Comparison of ENCODE assay signal across 9 cellular contexts in the genomic region with DNA sequence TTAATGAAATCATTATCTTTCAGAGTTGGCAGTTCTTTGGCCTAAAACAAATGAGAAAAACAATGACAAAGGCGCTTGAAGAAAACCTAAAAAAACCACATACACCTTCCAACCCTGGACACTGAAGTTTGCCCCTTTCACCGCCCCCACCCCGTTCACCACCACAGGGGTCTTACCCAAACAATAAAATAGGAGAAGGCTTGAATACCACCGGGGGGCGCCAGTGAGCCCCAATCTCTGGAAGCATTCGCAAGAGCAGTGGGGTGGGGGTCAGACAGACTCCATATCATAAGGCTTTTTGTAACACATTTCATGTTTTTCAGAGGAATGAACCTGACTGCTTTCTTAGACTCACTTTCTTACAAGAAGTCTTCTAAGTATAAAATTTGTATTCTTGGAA.
DNase-seq lines count a peak whose midpoint lies in the region; ATAC-seq and TF ChIP-seq lines count a peak whose summit lies in the region.
"Had no signal": no experiment of that assay in that cellular context is flagged by ENCODE, and none has a peak within 500 bp of the region (broad histone marks: within the 10 kb centered on the region; RNA-seq: fewer than 3 reads in every experiment).

No MANE protein-coding gene starts in this region.

- H4K20me1 ChIP-seq in Karpas-422 (ENCODE audit: insufficient read depth, low read depth, low read length), result no peaks in the 10 kb centered on the region
- no peaks in the 10 kb centered on the region for H4K20me1 ChIP-seq in neural progenitor cell (ENCODE audit: low read depth)

- no peaks in the 10 kb centered on the region for H3K27me3 Mint-ChIP-seq in activated CD4-positive, alpha-beta memory T cell treated with anti-CD3 and anti-CD28 coated beads, Interleukin-2, amount 10 ng/mL, durations not matched to agents 7 days and 5 days
- H3K27me3 Mint-ChIP-seq in effector memory CD8-positive, alpha-beta T cell, result no peaks in the 10 kb centered on the region
- H3K27me3 Mint-ChIP-seq in neural progenitor cell (ENCODE audit: insufficient read depth, low read depth) (peaks cover 4% of the 10 kb centered on the region), type B pancreatic cell (no peaks in the 10 kb centered on the region)

- ATAC-seq in effector memory CD8-positive, alpha-beta T cell (replicated peaks), result peak; percentile 71
- no peak for ATAC-seq in HG03378 (IDR thresholded peaks at IDR 0.05; ENCODE audit: unreplicated experiment)
- no peak for ATAC-seq in HG03521 (IDR thresholded peaks at IDR 0.05; ENCODE audit: unreplicated experiment)

- H3K9me3 ChIP-seq in Karpas-422 (ENCODE audit: low read length), result no peaks in the 10 kb centered on the region
- no peaks in the 10 kb centered on the region for H3K9me3 ChIP-seq in neural progenitor cell (ENCODE audit: low read depth)

- H3K79me2 ChIP-seq in Karpas-422 (ENCODE audit: low read length) (no peaks in the 10 kb centered on the region), neural progenitor cell (ENCODE audit: low read depth) (no peaks in the 10 kb centered on the region)

- peaks cover 54% of the 10 kb centered on the region for H3K36me3 Mint-ChIP-seq in activated CD4-positive, alpha-beta memory T cell treated with anti-CD3 and anti-CD28 coated beads, Interleukin-2, amount 10 ng/mL, durations not matched to agents 7 days and 5 days (ENCODE audit: low read depth)
- H3K36me3 Mint-ChIP-seq in effector memory CD8-positive, alpha-beta T cell (ENCODE audit: insufficient read depth), result peaks cover 81% of the 10 kb centered on the region
- H3K36me3 Mint-ChIP-seq in neural progenitor cell (peaks cover 4% of the 10 kb centered on the region), type B pancreatic cell (peaks cover 19% of the 10 kb centered on the region)

- H2AFZ ChIP-seq in Karpas-422 (ENCODE audit: low read length) (no peak overlapping the region), neural progenitor cell (replicated peaks) (no peak overlapping the region)

- H3K4me3 ChIP-seq in Karpas-422 (ENCODE audit: low read length), result no peak overlapping the region
- no peak overlapping the region for H3K4me3 ChIP-seq in neural progenitor cell

- H3K27ac ChIP-seq in Karpas-422 (ENCODE audit: low read length) (no peak overlapping the region), neural progenitor cell (no peak overlapping the region)
- H3K27ac ChIP-seq: HL-60 had no signal

- peaks cover 41% of the 10 kb centered on the region for H3F3A ChIP-seq in neural progenitor cell (ENCODE audit: low read depth)

- H3K4me3 Mint-ChIP-seq in activated CD4-positive, alpha-beta memory T cell treated with anti-CD3 and anti-CD28 coated beads, Interleukin-2, amount 10 ng/mL, durations not matched to agents 7 days and 5 days, result no peak overlapping the region
- no peak overlapping the region for H3K4me3 Mint-ChIP-seq in effector memory CD8-positive, alpha-beta T cell
- H3K4me3 Mint-ChIP-seq in neural progenitor cell (no peak overlapping the region), type B pancreatic cell (no peak overlapping the region)

- CTCF ChIA-PET in activated CD4-positive, alpha-beta memory T cell treated with anti-CD3 and anti-CD28 coated beads, Interleukin-2, amount 10 ng/mL, durations not matched to agents 7 days and 5 days (lab: Charles Lee), result interaction anchor here (0.9 to 1.2 kb wide), 3 partner anchors 8 to 438 kb away, joined by 3 to 4 read pairs (median 3); no protein-coding TSS in a partner anchor

- H3K4me1 Mint-ChIP-seq in activated CD4-positive, alpha-beta memory T cell treated with anti-CD3 and anti-CD28 coated beads, Interleukin-2, amount 10 ng/mL, durations not matched to agents 7 days and 5 days, result peaks cover 23% of the 10 kb centered on the region
- H3K4me1 Mint-ChIP-seq in effector memory CD8-positive, alpha-beta T cell (ENCODE audit: low read depth in 2 of 2), result peaks cover 7 to 31% of the 10 kb centered on the region in 2 donors
- H3K4me1 Mint-ChIP-seq in neural progenitor cell (peaks cover 64% of the 10 kb centered on the region), type B pancreatic cell (ENCODE audit: unreplicated experiment) (peaks cover 28% of the 10 kb centered on the region)

- H3K9ac ChIP-seq in Karpas-422 (ENCODE audit: low read length), result no peak overlapping the region
- H3K9ac ChIP-seq in neural progenitor cell, result no peak overlapping the region

- no peaks in the 10 kb centered on the region for H3K27me3 ChIP-seq in Karpas-422 (ENCODE audit: low read length)
- H3K27me3 ChIP-seq in neural progenitor cell, result no peaks in the 10 kb centered on the region

- H3K9me3 Mint-ChIP-seq in activated CD4-positive, alpha-beta memory T cell treated with anti-CD3 and anti-CD28 coated beads, Interleukin-2, amount 10 ng/mL, durations not matched to agents 7 days and 5 days, result no peaks in the 10 kb centered on the region
- H3K9me3 Mint-ChIP-seq in effector memory CD8-positive, alpha-beta T cell, result no peaks in the 10 kb centered on the region
- H3K9me3 Mint-ChIP-seq in neural progenitor cell, result no peaks in the 10 kb centered on the region
- no peaks in the 10 kb centered on the region for H3K9me3 Mint-ChIP-seq in type B pancreatic cell

- POLR2A ChIA-PET in activated CD4-positive, alpha-beta memory T cell treated with anti-CD3 and anti-CD28 coated beads, Interleukin-2, amount 10 ng/mL, durations not matched to agents 7 days and 5 days (lab: Charles Lee), result interaction anchor here (0.9 kb wide), 1 partner anchor 211 kb away, joined by 3 read pairs; no protein-coding TSS in a partner anchor

- H3K36me3 ChIP-seq in Karpas-422 (ENCODE audit: insufficient read depth, low read length), result no peaks in the 10 kb centered on the region
- H3K36me3 ChIP-seq in neural progenitor cell, result no peaks in the 10 kb centered on the region

- H3K4me1 ChIP-seq in Karpas-422 (ENCODE audit: low read length) (no peaks in the 10 kb centered on the region), neural progenitor cell (peaks cover 48% of the 10 kb centered on the region)

- peak; percentile 56 for DNase-seq in CD1c-positive myeloid dendritic cell (ENCODE audit: extremely low spot score)
- DNase-seq in Karpas-422, result peak; percentile 82
- peak; percentile 62 for DNase-seq in activated CD4-positive, alpha-beta memory T cell treated with anti-CD3 and anti-CD28 coated beads, Interleukin-2, amount 10 ng/mL, durations not matched to agents 7 days and 5 days
- DNase-seq in effector memory CD8-positive, alpha-beta T cell, result peak; percentile 61 to 68 (median 66)
- DNase-seq in neural progenitor cell (ENCODE audit: low spot score), result peak; percentile 61
- no peak for DNase-seq in type B pancreatic cell (ENCODE audit: extremely low spot score, unreplicated experiment)

- H3K9me2 ChIP-seq in Karpas-422 (replicated peaks; ENCODE audit: insufficient read depth, low read length), result no peaks in the 10 kb centered on the region

- H3K27ac Mint-ChIP-seq in activated CD4-positive, alpha-beta memory T cell treated with anti-CD3 and anti-CD28 coated beads, Interleukin-2, amount 10 ng/mL, durations not matched to agents 7 days and 5 days, result peak overlapping the region; percentile 52
- H3K27ac Mint-ChIP-seq in effector memory CD8-positive, alpha-beta T cell, result peak overlapping the region; percentile 57 to 62
- no peak overlapping the region for H3K27ac Mint-ChIP-seq in neural progenitor cell
- H3K27ac Mint-ChIP-seq in type B pancreatic cell, result no peak overlapping the region

- TF ChIP-seq CTCF in neural progenitor cell (IDR thresholded peaks at IDR 0.05) (peak; percentile 80), type B pancreatic cell (conservative IDR thresholded peaks at IDR 0.05) (peak; percentile 76)

- no peak overlapping the region for H3K4me2 ChIP-seq in Karpas-422 (ENCODE audit: low read depth, low read length, poor library complexity, severe bottlenecking)
- H3K4me2 ChIP-seq in neural progenitor cell, result no peak overlapping the region

Comparison
In these comparisons a context has a peak if more than half of its experiments do, and no peak if none do; other contexts are left out.
1. H3K27ac Mint-ChIP-seq: peak in activated CD4-positive, alpha-beta memory T cell treated with anti-CD3 and anti-CD28 coated beads, Interleukin-2, amount 10 ng/mL, durations not matched to agents 7 days and 5 days (single experiment) and effector memory CD8-positive, alpha-beta T cell (2 of 2); none in neural progenitor cell (single experiment) and type B pancreatic cell (single experiment).